Comparison of ENCODE assay signal across 25 cellular contexts in genomic region chr9:36358486-36358885, GRCh38.
"Had no signal": no experiment of that assay in that cellular context is flagged by ENCODE, and none has a peak within 500 bp of the region (broad histone marks: within the 10 kb centered on the region; RNA-seq: fewer than 3 reads in every experiment).

No MANE protein-coding gene starts in this region.

- H3K27ac ChIP-seq: breast epithelium, SK-N-MC, VCaP had no signal

- H3K9me3 ChIP-seq: breast epithelium had no signal

- H3K27me3 Mint-ChIP-seq: activated naive CD8-positive, alpha-beta T cell treated with anti-CD3 and anti-CD28 coated beads, Interleukin-2, amount 10 ng/mL, durations not matched to agents 7 days and 5 days; central memory CD8-positive, alpha-beta T cell; IgD-negative memory B cell had no signal

- H3K4me3 ChIP-seq: breast epithelium, SK-N-MC had no signal

- ATAC-seq: Panc1, Right ventricle myocardium inferior had no signal

- H3K4me3 Mint-ChIP-seq: activated naive CD4-positive, alpha-beta T cell treated with anti-CD3 and anti-CD28 coated beads for 36 hours; activated naive CD8-positive, alpha-beta T cell treated with anti-CD3 and anti-CD28 coated beads, Interleukin-2, amount 10 ng/mL, durations not matched to agents 7 days and 5 days; central memory CD8-positive, alpha-beta T cell; IgD-negative memory B cell had no signal

- H3K27me3 ChIP-seq: breast epithelium had no signal

- H3K27ac Mint-ChIP-seq: activated naive CD4-positive, alpha-beta T cell treated with anti-CD3 and anti-CD28 coated beads for 36 hours; activated naive CD8-positive, alpha-beta T cell treated with anti-CD3 and anti-CD28 coated beads, Interleukin-2, amount 10 ng/mL, durations not matched to agents 7 days and 5 days; IgD-negative memory B cell had no signal

- H3K9me3 Mint-ChIP-seq: activated naive CD4-positive, alpha-beta T cell treated with anti-CD3 and anti-CD28 coated beads for 36 hours; activated naive CD8-positive, alpha-beta T cell treated with anti-CD3 and anti-CD28 coated beads, Interleukin-2, amount 10 ng/mL, durations not matched to agents 7 days and 5 days; central memory CD8-positive, alpha-beta T cell; IgD-negative memory B cell had no signal

- FAIRE-seq: colon had no signal

- H3K4me1 ChIP-seq: breast epithelium had no signal

- H3K36me3 ChIP-seq: breast epithelium had no signal

- DNase-seq: activated CD4-positive, alpha-beta T cell treated with anti-CD3 and anti-CD28 coated beads, Interleukin-2, amount 50 U/mL, for 48 hours; activated CD4-positive, CD25-positive, alpha-beta regulatory T cell; activated effector memory CD4-positive, alpha-beta T cell treated with anti-CD3 and anti-CD28 coated beads, Interleukin-2, amount 50 U/mL, for 16 hours; activated naive CD4-positive, alpha-beta T cell treated with anti-CD3 and anti-CD28 coated beads for 36 hours; activated naive CD8-positive, alpha-beta T cell treated with anti-CD3 and anti-CD28 coated beads, Interleukin-2, amount 10 ng/mL, durations not matched to agents 7 days and 5 days; activated T-cell treated with anti-CD3 and anti-CD28 coated beads for 4 hours; aorta; KG1; NCI-H1092; NCI-H1417; NCI-H1930; NCI-H2171 treated with DMSO at 0.1 percent for 48 hours; NCI-H226; NCI-H526; NCI-H774; RPMI8226; T-helper 1 cell had no signal
